ENCODE assay signal across 1 cellular context in the genomic region with DNA sequence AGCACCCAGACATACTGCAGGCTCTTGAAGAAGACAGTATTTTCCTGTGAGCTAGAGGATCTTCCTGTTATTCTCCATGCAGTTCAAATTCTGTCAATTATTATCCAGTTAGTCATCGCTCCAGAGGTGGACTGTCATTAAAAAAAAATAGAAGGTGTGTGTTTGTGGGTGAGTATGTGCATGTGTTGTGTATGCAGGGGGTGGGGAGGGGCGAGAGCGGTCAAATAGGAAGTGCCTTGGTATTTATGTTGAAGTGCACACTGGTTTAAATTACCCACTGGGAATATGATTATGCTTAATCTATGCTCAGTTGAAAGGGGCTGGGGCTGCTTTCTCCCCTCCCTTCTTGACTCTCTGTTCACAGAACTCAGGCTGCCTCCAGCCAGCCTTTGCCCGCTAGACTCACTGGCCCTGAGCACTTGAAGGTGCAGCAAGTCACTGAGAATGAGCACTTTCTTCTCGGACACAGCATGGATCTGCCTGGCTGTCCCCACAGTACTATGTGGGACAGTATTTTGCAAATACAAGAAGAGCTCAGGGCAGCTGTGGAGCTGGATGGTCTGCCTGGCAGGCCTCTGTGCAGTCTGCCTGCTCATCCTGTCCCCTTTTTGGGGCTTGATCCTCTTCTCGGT.
A peak's percentile ranks its signal among the peaks of the same experiment; 100 is the strongest.
TF ChIP-seq lines count a peak whose summit lies in the region.

A gene with protein sequence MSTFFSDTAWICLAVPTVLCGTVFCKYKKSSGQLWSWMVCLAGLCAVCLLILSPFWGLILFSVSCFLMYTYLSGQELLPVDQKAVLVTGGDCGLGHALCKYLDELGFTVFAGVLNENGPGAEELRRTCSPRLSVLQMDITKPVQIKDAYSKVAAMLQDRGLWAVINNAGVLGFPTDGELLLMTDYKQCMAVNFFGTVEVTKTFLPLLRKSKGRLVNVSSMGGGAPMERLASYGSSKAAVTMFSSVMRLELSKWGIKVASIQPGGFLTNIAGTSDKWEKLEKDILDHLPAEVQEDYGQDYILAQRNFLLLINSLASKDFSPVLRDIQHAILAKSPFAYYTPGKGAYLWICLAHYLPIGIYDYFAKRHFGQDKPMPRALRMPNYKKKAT (plus strand): TSS at position 273 of the 632 bp plus-strand sequence. CDS start 172 bp downstream, at position 445.

TF ChIP-seq in HepG2, 621 proteins besides CTCF, POLR2A, EP300 and RAD21 (continued from another document and continues in another):
- no peak for TF ChIP-seq SMARCE1 (IDR thresholded peaks at IDR 0.05; ENCODE audit: borderline replicate concordance)
- TF ChIP-seq ERF (CRISPR knock-in tag; IDR thresholded peaks at IDR 0.05): no peak; the same call in 1 of the 2 replicates
- TF ChIP-seq, protein P1, sequence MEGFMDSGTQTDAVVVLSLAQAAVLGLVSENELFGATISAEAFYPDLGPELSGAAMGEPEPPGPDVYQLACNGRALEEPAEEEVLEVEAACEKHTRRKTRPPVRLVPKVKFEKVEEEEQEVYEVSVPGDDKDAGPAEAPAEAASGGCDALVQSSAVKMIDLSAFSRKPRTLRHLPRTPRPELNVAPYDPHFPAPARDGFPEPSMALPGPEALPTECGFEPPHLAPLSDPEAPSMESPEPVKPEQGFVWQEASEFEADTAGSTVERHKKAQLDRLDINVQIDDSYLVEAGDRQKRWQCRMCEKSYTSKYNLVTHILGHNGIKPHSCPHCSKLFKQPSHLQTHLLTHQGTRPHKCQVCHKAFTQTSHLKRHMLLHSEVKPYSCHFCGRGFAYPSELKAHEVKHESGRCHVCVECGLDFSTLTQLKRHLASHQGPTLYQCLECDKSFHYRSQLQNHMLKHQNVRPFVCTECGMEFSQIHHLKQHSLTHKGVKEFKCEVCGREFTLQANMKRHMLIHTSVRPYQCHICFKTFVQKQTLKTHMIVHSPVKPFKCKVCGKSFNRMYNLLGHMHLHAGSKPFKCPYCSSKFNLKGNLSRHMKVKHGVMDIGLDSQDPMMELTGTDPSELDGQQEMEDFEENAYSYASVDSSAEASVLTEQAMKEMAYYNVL (CRISPR knock-in tag; IDR thresholded peaks at IDR 0.05; ENCODE audit: borderline replicate concordance): no peak
- TF ChIP-seq, protein P2, sequence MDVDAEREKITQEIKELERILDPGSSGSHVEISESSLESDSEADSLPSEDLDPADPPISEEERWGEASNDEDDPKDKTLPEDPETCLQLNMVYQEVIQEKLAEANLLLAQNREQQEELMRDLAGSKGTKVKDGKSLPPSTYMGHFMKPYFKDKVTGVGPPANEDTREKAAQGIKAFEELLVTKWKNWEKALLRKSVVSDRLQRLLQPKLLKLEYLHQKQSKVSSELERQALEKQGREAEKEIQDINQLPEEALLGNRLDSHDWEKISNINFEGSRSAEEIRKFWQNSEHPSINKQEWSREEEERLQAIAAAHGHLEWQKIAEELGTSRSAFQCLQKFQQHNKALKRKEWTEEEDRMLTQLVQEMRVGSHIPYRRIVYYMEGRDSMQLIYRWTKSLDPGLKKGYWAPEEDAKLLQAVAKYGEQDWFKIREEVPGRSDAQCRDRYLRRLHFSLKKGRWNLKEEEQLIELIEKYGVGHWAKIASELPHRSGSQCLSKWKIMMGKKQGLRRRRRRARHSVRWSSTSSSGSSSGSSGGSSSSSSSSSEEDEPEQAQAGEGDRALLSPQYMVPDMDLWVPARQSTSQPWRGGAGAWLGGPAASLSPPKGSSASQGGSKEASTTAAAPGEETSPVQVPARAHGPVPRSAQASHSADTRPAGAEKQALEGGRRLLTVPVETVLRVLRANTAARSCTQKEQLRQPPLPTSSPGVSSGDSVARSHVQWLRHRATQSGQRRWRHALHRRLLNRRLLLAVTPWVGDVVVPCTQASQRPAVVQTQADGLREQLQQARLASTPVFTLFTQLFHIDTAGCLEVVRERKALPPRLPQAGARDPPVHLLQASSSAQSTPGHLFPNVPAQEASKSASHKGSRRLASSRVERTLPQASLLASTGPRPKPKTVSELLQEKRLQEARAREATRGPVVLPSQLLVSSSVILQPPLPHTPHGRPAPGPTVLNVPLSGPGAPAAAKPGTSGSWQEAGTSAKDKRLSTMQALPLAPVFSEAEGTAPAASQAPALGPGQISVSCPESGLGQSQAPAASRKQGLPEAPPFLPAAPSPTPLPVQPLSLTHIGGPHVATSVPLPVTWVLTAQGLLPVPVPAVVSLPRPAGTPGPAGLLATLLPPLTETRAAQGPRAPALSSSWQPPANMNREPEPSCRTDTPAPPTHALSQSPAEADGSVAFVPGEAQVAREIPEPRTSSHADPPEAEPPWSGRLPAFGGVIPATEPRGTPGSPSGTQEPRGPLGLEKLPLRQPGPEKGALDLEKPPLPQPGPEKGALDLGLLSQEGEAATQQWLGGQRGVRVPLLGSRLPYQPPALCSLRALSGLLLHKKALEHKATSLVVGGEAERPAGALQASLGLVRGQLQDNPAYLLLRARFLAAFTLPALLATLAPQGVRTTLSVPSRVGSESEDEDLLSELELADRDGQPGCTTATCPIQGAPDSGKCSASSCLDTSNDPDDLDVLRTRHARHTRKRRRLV (CRISPR knock-in tag; IDR thresholded peaks at IDR 0.05): no peak
- no peak for TF ChIP-seq CEBPG (CRISPR knock-in tag; IDR thresholded peaks at IDR 0.05)
- TF ChIP-seq CAMTA2 (CRISPR knock-in tag; IDR thresholded peaks at IDR 0.05; ENCODE audit: borderline replicate concordance): no peak
- TF ChIP-seq ZNF460 (CRISPR knock-in tag; IDR thresholded peaks at IDR 0.05; ENCODE audit: borderline replicate concordance): no peak
- TF ChIP-seq, protein P3, sequence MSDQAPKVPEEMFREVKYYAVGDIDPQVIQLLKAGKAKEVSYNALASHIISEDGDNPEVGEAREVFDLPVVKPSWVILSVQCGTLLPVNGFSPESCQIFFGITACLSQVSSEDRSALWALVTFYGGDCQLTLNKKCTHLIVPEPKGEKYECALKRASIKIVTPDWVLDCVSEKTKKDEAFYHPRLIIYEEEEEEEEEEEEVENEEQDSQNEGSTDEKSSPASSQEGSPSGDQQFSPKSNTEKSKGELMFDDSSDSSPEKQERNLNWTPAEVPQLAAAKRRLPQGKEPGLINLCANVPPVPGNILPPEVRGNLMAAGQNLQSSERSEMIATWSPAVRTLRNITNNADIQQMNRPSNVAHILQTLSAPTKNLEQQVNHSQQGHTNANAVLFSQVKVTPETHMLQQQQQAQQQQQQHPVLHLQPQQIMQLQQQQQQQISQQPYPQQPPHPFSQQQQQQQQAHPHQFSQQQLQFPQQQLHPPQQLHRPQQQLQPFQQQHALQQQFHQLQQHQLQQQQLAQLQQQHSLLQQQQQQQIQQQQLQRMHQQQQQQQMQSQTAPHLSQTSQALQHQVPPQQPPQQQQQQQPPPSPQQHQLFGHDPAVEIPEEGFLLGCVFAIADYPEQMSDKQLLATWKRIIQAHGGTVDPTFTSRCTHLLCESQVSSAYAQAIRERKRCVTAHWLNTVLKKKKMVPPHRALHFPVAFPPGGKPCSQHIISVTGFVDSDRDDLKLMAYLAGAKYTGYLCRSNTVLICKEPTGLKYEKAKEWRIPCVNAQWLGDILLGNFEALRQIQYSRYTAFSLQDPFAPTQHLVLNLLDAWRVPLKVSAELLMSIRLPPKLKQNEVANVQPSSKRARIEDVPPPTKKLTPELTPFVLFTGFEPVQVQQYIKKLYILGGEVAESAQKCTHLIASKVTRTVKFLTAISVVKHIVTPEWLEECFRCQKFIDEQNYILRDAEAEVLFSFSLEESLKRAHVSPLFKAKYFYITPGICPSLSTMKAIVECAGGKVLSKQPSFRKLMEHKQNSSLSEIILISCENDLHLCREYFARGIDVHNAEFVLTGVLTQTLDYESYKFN (CRISPR knock-in tag; conservative IDR thresholded peaks at IDR 0.05): peak; percentile 84
- TF ChIP-seq CBX5 (CRISPR knock-in tag; IDR thresholded peaks at IDR 0.05; ENCODE audit: borderline replicate concordance): no peak
- no peak for TF ChIP-seq KDM4B (CRISPR knock-in tag; IDR thresholded peaks at IDR 0.05)
- no peak; the same call in 1 of the 2 replicates for TF ChIP-seq GATA4 (IDR thresholded peaks at IDR 0.05; ENCODE audit: borderline replicate concordance, low read depth)
- TF ChIP-seq ZNF451 (CRISPR knock-in tag; IDR thresholded peaks at IDR 0.05): no peak
- TF ChIP-seq ZNF33B (CRISPR knock-in tag; IDR thresholded peaks at IDR 0.05): 0 out of 2 replicates have a peak, but pooled peaks have one; percentile 20
- TF ChIP-seq, protein P4, sequence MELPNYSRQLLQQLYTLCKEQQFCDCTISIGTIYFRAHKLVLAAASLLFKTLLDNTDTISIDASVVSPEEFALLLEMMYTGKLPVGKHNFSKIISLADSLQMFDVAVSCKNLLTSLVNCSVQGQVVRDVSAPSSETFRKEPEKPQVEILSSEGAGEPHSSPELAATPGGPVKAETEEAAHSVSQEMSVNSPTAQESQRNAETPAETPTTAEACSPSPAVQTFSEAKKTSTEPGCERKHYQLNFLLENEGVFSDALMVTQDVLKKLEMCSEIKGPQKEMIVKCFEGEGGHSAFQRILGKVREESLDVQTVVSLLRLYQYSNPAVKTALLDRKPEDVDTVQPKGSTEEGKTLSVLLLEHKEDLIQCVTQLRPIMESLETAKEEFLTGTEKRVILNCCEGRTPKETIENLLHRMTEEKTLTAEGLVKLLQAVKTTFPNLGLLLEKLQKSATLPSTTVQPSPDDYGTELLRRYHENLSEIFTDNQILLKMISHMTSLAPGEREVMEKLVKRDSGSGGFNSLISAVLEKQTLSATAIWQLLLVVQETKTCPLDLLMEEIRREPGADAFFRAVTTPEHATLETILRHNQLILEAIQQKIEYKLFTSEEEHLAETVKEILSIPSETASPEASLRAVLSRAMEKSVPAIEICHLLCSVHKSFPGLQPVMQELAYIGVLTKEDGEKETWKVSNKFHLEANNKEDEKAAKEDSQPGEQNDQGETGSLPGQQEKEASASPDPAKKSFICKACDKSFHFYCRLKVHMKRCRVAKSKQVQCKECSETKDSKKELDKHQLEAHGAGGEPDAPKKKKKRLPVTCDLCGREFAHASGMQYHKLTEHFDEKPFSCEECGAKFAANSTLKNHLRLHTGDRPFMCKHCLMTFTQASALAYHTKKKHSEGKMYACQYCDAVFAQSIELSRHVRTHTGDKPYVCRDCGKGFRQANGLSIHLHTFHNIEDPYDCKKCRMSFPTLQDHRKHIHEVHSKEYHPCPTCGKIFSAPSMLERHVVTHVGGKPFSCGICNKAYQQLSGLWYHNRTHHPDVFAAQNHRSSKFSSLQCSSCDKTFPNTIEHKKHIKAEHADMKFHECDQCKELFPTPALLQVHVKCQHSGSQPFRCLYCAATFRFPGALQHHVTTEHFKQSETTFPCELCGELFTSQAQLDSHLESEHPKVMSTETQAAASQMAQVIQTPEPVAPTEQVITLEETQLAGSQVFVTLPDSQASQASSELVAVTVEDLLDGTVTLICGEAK (IDR thresholded peaks at IDR 0.05): no peak
- TF ChIP-seq, protein P4 (CRISPR knock-in tag; IDR thresholded peaks at IDR 0.05): peak; percentile 27; the same call in 1 of the 2 replicates
- TF ChIP-seq, protein P5, sequence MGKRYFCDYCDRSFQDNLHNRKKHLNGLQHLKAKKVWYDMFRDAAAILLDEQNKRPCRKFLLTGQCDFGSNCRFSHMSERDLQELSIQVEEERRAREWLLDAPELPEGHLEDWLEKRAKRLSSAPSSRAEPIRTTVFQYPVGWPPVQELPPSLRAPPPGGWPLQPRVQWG (CRISPR knock-in tag; IDR thresholded peaks at IDR 0.05; ENCODE audit: borderline replicate concordance, low read depth): no peak
- no peak for TF ChIP-seq AGO2 (optimal IDR thresholded peaks at IDR 0.05; ENCODE audit: low read depth, low read length)
- no peak for TF ChIP-seq JARID2 (CRISPR knock-in tag; IDR thresholded peaks at IDR 0.05; ENCODE audit: insufficient replicate concordance)
- TF ChIP-seq ZNF354B (CRISPR knock-in tag; IDR thresholded peaks at IDR 0.05): no peak
- no peak for TF ChIP-seq NBN (conservative IDR thresholded peaks at IDR 0.05)
- TF ChIP-seq, protein P6, sequence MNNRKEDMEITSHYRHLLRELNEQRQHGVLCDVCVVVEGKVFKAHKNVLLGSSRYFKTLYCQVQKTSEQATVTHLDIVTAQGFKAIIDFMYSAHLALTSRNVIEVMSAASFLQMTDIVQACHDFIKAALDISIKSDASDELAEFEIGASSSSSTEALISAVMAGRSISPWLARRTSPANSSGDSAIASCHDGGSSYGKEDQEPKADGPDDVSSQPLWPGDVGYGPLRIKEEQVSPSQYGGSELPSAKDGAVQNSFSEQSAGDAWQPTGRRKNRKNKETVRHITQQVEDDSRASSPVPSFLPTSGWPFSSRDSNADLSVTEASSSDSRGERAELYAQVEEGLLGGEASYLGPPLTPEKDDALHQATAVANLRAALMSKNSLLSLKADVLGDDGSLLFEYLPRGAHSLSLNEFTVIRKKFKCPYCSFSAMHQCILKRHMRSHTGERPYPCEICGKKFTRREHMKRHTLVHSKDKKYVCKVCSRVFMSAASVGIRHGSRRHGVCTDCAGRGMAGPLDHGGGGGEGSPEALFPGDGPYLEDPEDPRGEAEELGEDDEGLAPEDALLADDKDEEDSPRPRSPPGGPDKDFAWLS (CRISPR knock-in tag; IDR thresholded peaks at IDR 0.05; ENCODE audit: borderline replicate concordance): no peak
- TF ChIP-seq KLF13 (CRISPR knock-in tag; IDR thresholded peaks at IDR 0.05): no peak
- peak; percentile 86 for TF ChIP-seq TEAD3 (CRISPR knock-in tag; optimal IDR thresholded peaks at IDR 0.05; ENCODE audit: borderline replicate concordance)
- TF ChIP-seq ZNF160 (CRISPR knock-in tag; IDR thresholded peaks at IDR 0.05): no peak
- no peak for TF ChIP-seq PHF20 (CRISPR knock-in tag; IDR thresholded peaks at IDR 0.05)
- TF ChIP-seq THYN1 (CRISPR knock-in tag; IDR thresholded peaks at IDR 0.05; ENCODE audit: borderline replicate concordance, low read depth): 0 out of 2 replicates have a peak, but pooled peaks have one; percentile 66
- TF ChIP-seq GTF2F1 (IDR thresholded peaks at IDR 0.05; ENCODE audit: low read length): no peak
- TF ChIP-seq SALL2 (CRISPR knock-in tag; IDR thresholded peaks at IDR 0.05): no peak
- TF ChIP-seq NR2F6 (IDR thresholded peaks at IDR 0.05): 0 out of 2 replicates have a peak, but pooled peaks have one; percentile 9
- TF ChIP-seq NR2F6 (CRISPR knock-in tag; IDR thresholded peaks at IDR 0.05): peak; percentile 57
- TF ChIP-seq SMARCC2 (IDR thresholded peaks at IDR 0.05): no peak
